In the genomic region with DNA sequence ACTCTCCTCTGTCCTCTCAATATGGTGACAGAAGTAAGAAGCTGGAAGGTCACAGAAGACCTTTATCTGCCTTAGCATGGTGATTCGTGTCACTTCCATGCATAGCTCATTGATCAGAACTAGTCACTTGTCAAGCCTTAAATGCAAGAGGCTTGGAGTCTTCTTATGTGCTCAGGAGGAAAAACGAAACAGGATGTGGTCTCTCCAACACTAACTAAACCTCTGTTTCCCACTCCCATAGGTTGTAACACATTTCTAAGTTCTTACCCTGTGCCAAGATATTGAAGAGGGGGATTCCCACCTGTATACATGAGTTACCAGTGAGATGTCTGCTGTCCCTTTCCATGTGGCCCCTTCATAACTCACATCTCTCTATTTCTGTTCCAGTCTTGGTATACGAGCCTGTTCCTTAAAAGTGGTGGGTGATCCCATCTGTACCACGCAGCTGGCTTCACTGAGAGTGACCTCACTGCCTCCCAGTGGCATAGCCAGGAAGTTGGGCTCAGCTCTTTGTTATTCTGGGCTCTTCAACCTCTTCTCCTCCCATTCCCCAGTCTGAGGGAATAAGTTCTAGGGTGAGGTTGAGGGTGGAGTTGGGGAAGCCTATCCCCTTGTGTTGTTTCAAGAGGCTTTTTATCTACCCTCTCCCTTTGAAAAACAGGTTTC, we compare ENCODE assay signal across 16 cellular contexts.
A peak's percentile ranks its signal among the peaks of the same experiment; 100 is the strongest.
DNase-seq lines count a peak whose midpoint lies in the region; ATAC-seq, FAIRE-seq and TF ChIP-seq lines count a peak whose summit lies in the region.
"Had no signal": no experiment of that assay in that cellular context is flagged by ENCODE, and none has a peak within 500 bp of the region (broad histone marks: within the 10 kb centered on the region; RNA-seq: fewer than 3 reads in every experiment).

No MANE protein-coding gene starts in this region.

- in situ Hi-C loops in HepG2 (cut with HindIII; ENCODE audit: extremely low pct_ligation_motif_present, low pct_unique_long_range_greater_than_20kb) = no loop called here

- H3K9ac ChIP-seq in HepG2 (ENCODE audit: insufficient read depth, low read depth, low read length) = no peak overlapping the region

- H3K9me3 ChIP-seq in HepG2 (ENCODE audit: low read length) (no peaks in the 10 kb centered on the region), right lobe of liver (no peaks in the 10 kb centered on the region), upper lobe of left lung (no peaks in the 10 kb centered on the region)
- H3K9me3 ChIP-seq: prostate gland, vagina had no signal

- no peak overlapping the region for H2AFZ ChIP-seq in HepG2 (ENCODE audit: low read length)

- H3K4me1 ChIP-seq in HepG2 (ENCODE audit: insufficient read depth, low read length) (no peaks in the 10 kb centered on the region), right lobe of liver (no peaks in the 10 kb centered on the region), upper lobe of left lung (no peaks in the 10 kb centered on the region)
- H3K4me1 ChIP-seq: prostate gland, vagina had no signal

- FAIRE-seq in HepG2 (lab: Jason Lieb, UNC) = no peak

- no peaks in the 10 kb centered on the region for H4K20me1 ChIP-seq in HepG2 (ENCODE audit: insufficient read depth, low read length)

- POLR2A ChIA-PET in HepG2 (lab: Yijun Ruan, JAX) = no interaction called here

- H3K4me3 ChIP-seq in HepG2 (replicated peaks in 1 of 3; ENCODE audit: insufficient read depth in 1 of 3, low read depth in 2 of 3, low read length in 3 of 3) (no peak overlapping the region), right lobe of liver (no peak overlapping the region), upper lobe of left lung (no peak overlapping the region)
- H3K4me3 ChIP-seq: coronary artery, prostate gland, vagina had no signal

- ATAC-seq in HepG2 = no peak
- ATAC-seq in right lobe of liver = no peak
- no peak for ATAC-seq in HG02981 (IDR thresholded peaks at IDR 0.05; ENCODE audit: unreplicated experiment)
- ATAC-seq in HG03108 (IDR thresholded peaks at IDR 0.05; ENCODE audit: unreplicated experiment) = no peak
- no peak for ATAC-seq in upper lobe of left lung (ENCODE audit: low FRiP score in 2 of 2)
- ATAC-seq: activated CD4-positive, alpha-beta T cell treated with anti-CD3 and anti-CD28 coated beads for 36 hours had no signal

- 3% methylated on average over 4 of the region's 4 CpGs for WGBS in HepG2 (ENCODE audit: low lambda C conversion rate)
- WGBS in right lobe of liver (ENCODE audit: insufficient coverage, low coverage, low lambda C conversion rate, missing lambda C conversion rate) = 20% methylated on average over 4 of the region's 4 CpGs
- WGBS in upper lobe of left lung, 2 donors = 43% methylated on average over 4 of the region's 4 CpGs

- H3K27ac ChIP-seq in HepG2 (ENCODE audit: extremely low read length, insufficient read depth, low read length) (no peak overlapping the region), right lobe of liver (no peak overlapping the region), upper lobe of left lung (no peak overlapping the region)
- H3K27ac ChIP-seq: coronary artery, prostate gland, vagina had no signal

- H3K4me2 ChIP-seq in HepG2 (ENCODE audit: low read depth, low read length) = no peak overlapping the region

- no peak for DNase-seq in HepG2 (ENCODE audit: low spot score)
- DNase-seq in right lobe of liver = no peak
- peak; percentile 26 for DNase-seq in NCI-H748 treated with DMSO at 0.1 percent for 48 hours (lab: John Stamatoyannopoulos, UW)
- peak; percentile 58 for DNase-seq in islet precursor cell
- DNase-seq in erythroblast (lab: John Stamatoyannopoulos, UW) = no peak
- DNase-seq in upper lobe of left lung = no peak
- DNase-seq: activated CD4-positive, alpha-beta T cell treated with anti-CD3 and anti-CD28 coated beads for 36 hours; activated naive CD4-positive, alpha-beta T cell treated with anti-CD3 and anti-CD28 coated beads, Interleukin-2, amount 10 ng/mL, durations not matched to agents 7 days and 5 days; kidney glomerular epithelial cell; NCI-H2029 treated with DMSO at 0.1 percent for 48 hours; Right ventricle myocardium superior had no signal

- TF ChIP-seq RAD21 in HepG2 (CRISPR knock-in tag; IDR thresholded peaks at IDR 0.05) = no peak

- TF ChIP-seq EP300 in HepG2 (IDR thresholded peaks at IDR 0.05; ENCODE audit: low read depth in 2 of 2, low read length in 2 of 2) (no peak), HepG2 (CRISPR knock-in tag; IDR thresholded peaks at IDR 0.05; ENCODE audit: borderline replicate concordance) (no peak), upper lobe of left lung (IDR thresholded peaks at IDR 0.05) (no peak)

- H3K79me2 ChIP-seq in HepG2 (ENCODE audit: insufficient read depth, low read length) = no peaks in the 10 kb centered on the region

- H3K36me3 ChIP-seq in HepG2 (replicated peaks in 1 of 2; ENCODE audit: control insufficient read depth in 1 of 2, insufficient read depth in 2 of 2, low read length in 2 of 2) (no peaks in the 10 kb centered on the region), right lobe of liver (no peaks in the 10 kb centered on the region), upper lobe of left lung (no peaks in the 10 kb centered on the region)
- H3K36me3 ChIP-seq: prostate gland, vagina had no signal

- CTCF ChIA-PET in HepG2 (lab: Yijun Ruan, JAX; ENCODE audit: low intra/inter-chr PET ratio, low total read pairs) = no interaction called here

- BruUV-seq in HepG2 (replicated peaks; lab: Mats Ljungman, UMichigan) = no TSS peak

- intact Hi-C loops in HepG2 (cut with micrococcal nuclease; ENCODE audit: unreplicated experiment) (no loop called here), right lobe of liver (cut with DNase I) (no loop called here)

- TF ChIP-seq CTCF in HepG2 (CRISPR knock-in tag; IDR thresholded peaks at IDR 0.05) (peak; percentile 20; the same call in 1 of the 2 replicates), right lobe of liver (IDR thresholded peaks at IDR 0.05) (no peak), upper lobe of left lung (IDR thresholded peaks at IDR 0.05) (no peak)

- TF ChIP-seq POLR2A in HepG2 (IDR thresholded peaks at IDR 0.05; ENCODE audit: insufficient read depth in 1 of 2, low read depth in 2 of 2, low read length in 2 of 2) (no peak), right lobe of liver (IDR thresholded peaks at IDR 0.05) (no peak), erythroblast (IDR thresholded peaks at IDR 0.05; ENCODE audit: low read length) (no peak), upper lobe of left lung (IDR thresholded peaks at IDR 0.05) (no peak)

- H3K27me3 ChIP-seq in HepG2 (ENCODE audit: control insufficient read depth in 1 of 2, insufficient read depth in 2 of 2, low read length in 2 of 2) = no peaks in the 10 kb centered on the region
- H3K27me3 ChIP-seq in right lobe of liver = no peaks in the 10 kb centered on the region
- H3K27me3 ChIP-seq in upper lobe of left lung = no peaks in the 10 kb centered on the region
- H3K27me3 ChIP-seq: vagina had no signal

TF ChIP-seq in HepG2, 621 proteins besides CTCF, POLR2A, EP300 and RAD21:
- TF ChIP-seq ZFP36 (IDR thresholded peaks at IDR 0.05; ENCODE audit: borderline replicate concordance, low read depth, low read length, partially characterized antibody) (no peak), ZNF670 (CRISPR knock-in tag; IDR thresholded peaks at IDR 0.05; ENCODE audit: borderline replicate concordance) (no peak), MIER3 (CRISPR knock-in tag; IDR thresholded peaks at IDR 0.05; ENCODE audit: borderline replicate concordance) (no peak), EZH2 (conservative IDR thresholded peaks at IDR 0.05; ENCODE audit: low read depth, low read length) (no peak)

Comparison
In these comparisons a context has a peak if more than half of its experiments do, and no peak if none do; other contexts are left out.
1. DNase-seq: peak in NCI-H748 treated with DMSO at 0.1 percent for 48 hours (single experiment) and islet precursor cell (single experiment); none in HepG2 (single experiment), right lobe of liver (0 of 3), erythroblast (0 of 2) and upper lobe of left lung (0 of 2).